In the genomic region with DNA sequence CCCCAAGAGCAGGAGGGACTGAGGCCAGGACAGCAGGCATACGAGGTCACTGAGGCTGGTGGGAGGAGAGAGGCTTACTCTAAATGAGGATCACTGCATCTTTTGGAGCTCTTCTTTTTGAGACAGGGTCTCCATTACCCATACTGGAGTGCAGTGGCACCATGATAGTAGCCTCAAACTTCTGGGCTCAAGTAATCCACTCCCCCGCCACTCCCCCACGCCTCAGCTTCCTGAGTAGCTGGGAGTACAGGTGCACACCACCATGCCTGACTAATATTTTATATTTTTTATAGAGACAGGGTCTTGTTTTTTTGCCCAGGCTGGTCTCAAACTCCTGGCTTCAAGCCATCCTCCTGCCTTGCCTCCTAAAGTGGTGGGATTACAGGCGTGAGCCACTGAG, we compare ENCODE assay signal across 15 cellular contexts. TPM values are rescaled to one million over a fixed set of nuclear protein-coding genes. Genes with fewer than 3 reads are reported as not detected.
DNase-seq lines count a peak whose midpoint lies in the region; ATAC-seq, FAIRE-seq and TF ChIP-seq lines count a peak whose summit lies in the region.
"Had no signal": no experiment of that assay in that cellular context is flagged by ENCODE, and none has a peak within 500 bp of the region (broad histone marks: within the 10 kb centered on the region; RNA-seq: fewer than 3 reads in every experiment).

No MANE protein-coding gene starts in this region.

- no peak for FAIRE-seq in GM12878 (lab: Jason Lieb, UNC)
- FAIRE-seq: astrocyte, D721Med had no signal

- H3K4me1 Mint-ChIP-seq in CD4-positive, CD25-positive, alpha-beta regulatory T cell: peaks cover 32 to 92% (median 63%) of the 10 kb centered on the region in 4 donors
- no peaks in the 10 kb centered on the region for H3K4me1 Mint-ChIP-seq in neural crest cell
- peaks cover 24% of the 10 kb centered on the region for H3K4me1 Mint-ChIP-seq in endothelial cell (ENCODE audit: unreplicated experiment)

- peaks cover 0 to 2% (median 0%) of the 10 kb centered on the region in 7 donors for H3K9me3 Mint-ChIP-seq in CD4-positive, CD25-positive, alpha-beta regulatory T cell
- H3K9me3 Mint-ChIP-seq in neural crest cell: no peaks in the 10 kb centered on the region
- H3K9me3 Mint-ChIP-seq in endothelial cell (ENCODE audit: unreplicated experiment): no peaks in the 10 kb centered on the region

- SMC1A ChIA-PET in GM12878 (lab: Charles Lee; ENCODE audit: uncharacterized antibody, unreplicated experiment): interaction anchor here (0.8 to 10.4 kb wide), 6 partner anchors 7 to 214 kb away, joined by 3 to 103 read pairs (median 7); a partner anchor contains a TSS

- POLR2A ChIA-PET in GM12878 (lab: Charles Lee): interaction anchor here (0.8 to 9.3 kb wide), 4 partner anchors 11 to 117 kb away, joined by 3 to 95 read pairs (median 30); a partner anchor contains a TSS

- H3K27me3 Mint-ChIP-seq in CD4-positive, CD25-positive, alpha-beta regulatory T cell: no peaks in the 10 kb centered on the region
- H3K27me3 Mint-ChIP-seq in neural crest cell (ENCODE audit: low read depth) (no peaks in the 10 kb centered on the region), endothelial cell (ENCODE audit: unreplicated experiment) (peaks cover 2% of the 10 kb centered on the region)

- no peaks in the 10 kb centered on the region for H4K20me1 ChIP-seq in GM12878 (ENCODE audit: control insufficient read depth, insufficient read depth)

- H3K4me3 ChIP-seq in CD4-positive, CD25-positive, alpha-beta regulatory T cell (ENCODE audit: low read depth, low read length): peak overlapping the region; percentile 74
- H3K4me3 ChIP-seq in GM12878: 0 out of 2 replicates have a peak overlapping the region, but pooled peaks have one; percentile 41
- H3K4me3 ChIP-seq: SJSA1 had no signal

- H3K27me3 ChIP-seq in CD4-positive, CD25-positive, alpha-beta regulatory T cell (ENCODE audit: control insufficient read depth, insufficient read depth, low read length): no peaks in the 10 kb centered on the region
- no peaks in the 10 kb centered on the region for H3K27me3 ChIP-seq in GM12878 (replicated peaks in 1 of 2; ENCODE audit: control insufficient read depth in 2 of 2, insufficient read depth in 2 of 2, low read length in 1 of 2)
- H3K27me3 ChIP-seq: SJSA1 had no signal

- in situ Hi-C loops in GM12878 (cut with MboI): no loop called here

- BruUV-seq in GM12878 (replicated peaks; lab: Mats Ljungman, UMichigan): no TSS peak

- peaks cover 4% of the 10 kb centered on the region for H3K36me3 ChIP-seq in CD4-positive, CD25-positive, alpha-beta regulatory T cell (ENCODE audit: control insufficient read depth, insufficient read depth, low read length)
- peaks cover 29% of the 10 kb centered on the region for H3K36me3 ChIP-seq in KOPT-K1 (ENCODE audit: insufficient read depth, low read length)
- H3K36me3 ChIP-seq in GM12878 (ENCODE audit: control insufficient read depth in 2 of 2, insufficient read depth in 2 of 2, low read length in 1 of 2): peaks cover 0 to 2% of the 10 kb centered on the region in 2 experiments; a peak in 3 of 4 replicates

- H3K4me2 ChIP-seq in GM12878 (ENCODE audit: control insufficient read depth, insufficient read depth): no peak overlapping the region; the same call in 1 of the 2 replicates

- no peaks in the 10 kb centered on the region for H3K9me3 ChIP-seq in CD4-positive, CD25-positive, alpha-beta regulatory T cell (ENCODE audit: control insufficient read depth in 2 of 2, low read length in 2 of 2)
- H3K9me3 ChIP-seq in KOPT-K1 (ENCODE audit: insufficient read depth, low read length, poor library complexity, severe bottlenecking) (no peaks in the 10 kb centered on the region), GM12878 (replicated peaks; ENCODE audit: control insufficient read depth, insufficient read depth, low read length) (no peaks in the 10 kb centered on the region)
- H3K9me3 ChIP-seq: SJSA1 had no signal

- ATAC-seq in CD4-positive, CD25-positive, alpha-beta regulatory T cell (ENCODE audit: low read depth in 2 of 2): no peak
- ATAC-seq in GM12878 (no peak), HG03095 (IDR thresholded peaks at IDR 0.05; ENCODE audit: unreplicated experiment) (no peak)
- ATAC-seq: HCT116 had no signal

- TF ChIP-seq POLR2A in GM12878 (IDR thresholded peaks at IDR 0.05; ENCODE audit: low read depth, low read length): no peak

- H3K79me2 ChIP-seq in GM12878 (ENCODE audit: control insufficient read depth, insufficient read depth, low read length): peaks cover 16% of the 10 kb centered on the region

- no peak for TF ChIP-seq RAD21 in GM12878 (IDR thresholded peaks at IDR 0.05; ENCODE audit: insufficient read depth, low read depth, low read length)

- CTCF ChIA-PET in GM12878 (lab: Yijun Ruan, JAX): interaction anchor here (0.7 to 1.6 kb wide), 3 partner anchors 10 to 307 kb away, joined by 3 to 8 read pairs (median 4); a partner anchor contains a TSS

- H3K27ac ChIP-seq in CD4-positive, CD25-positive, alpha-beta regulatory T cell (ENCODE audit: insufficient read depth, low read length, poor library complexity, severe bottlenecking): peak overlapping the region; percentile 98
- peak overlapping the region; percentile 29 for H3K27ac ChIP-seq in KOPT-K1 (ENCODE audit: low read depth, low read length, poor library complexity, severe bottlenecking)
- H3K27ac ChIP-seq in GM12878 (ENCODE audit: control insufficient read depth, insufficient read depth): peak overlapping the region; percentile 68

- H3K9ac ChIP-seq in GM12878 (ENCODE audit: control insufficient read depth, insufficient read depth, low read length): no peak overlapping the region

- no peak overlapping the region for H2AFZ ChIP-seq in GM12878 (ENCODE audit: control insufficient read depth, low read depth, low read length)

- peaks cover 15% of the 10 kb centered on the region for H3K36me3 Mint-ChIP-seq in CD4-positive, CD25-positive, alpha-beta regulatory T cell
- peaks cover 2% of the 10 kb centered on the region for H3K36me3 Mint-ChIP-seq in neural crest cell (ENCODE audit: low read depth)
- no peaks in the 10 kb centered on the region for H3K36me3 Mint-ChIP-seq in endothelial cell (ENCODE audit: low read depth, unreplicated experiment)

- H3K27ac Mint-ChIP-seq in CD4-positive, CD25-positive, alpha-beta regulatory T cell: peak overlapping the region; percentile 97 to 99 (median 98)
- H3K27ac Mint-ChIP-seq in neural crest cell (ENCODE audit: unreplicated experiment) (peak overlapping the region; percentile 63), endothelial cell (ENCODE audit: unreplicated experiment) (no peak overlapping the region)

- H3K4me3 Mint-ChIP-seq in CD4-positive, CD25-positive, alpha-beta regulatory T cell: peak overlapping the region; percentile 80 to 93 (median 82)
- H3K4me3 Mint-ChIP-seq in neural crest cell: no peak overlapping the region
- H3K4me3 Mint-ChIP-seq in endothelial cell (ENCODE audit: unreplicated experiment): no peak overlapping the region

- DNase-seq in CD4-positive, CD25-positive, alpha-beta regulatory T cell: no peak
- DNase-seq in GM12878 (ENCODE audit: low read depth, low spot score) (no peak), neural crest cell (ENCODE audit: low read depth, low spot score) (no peak), endothelial cell (ENCODE audit: low spot score) (no peak), COLO668 (lab: John Stamatoyannopoulos, UW; ENCODE audit: unreplicated experiment) (no peak), activated gamma-delta T cell (lab: John Stamatoyannopoulos, UW) (no peak)
- DNase-seq: activated CD4-positive, alpha-beta T cell treated with anti-CD3 and anti-CD28 coated beads for 48 hours; erythroblast; NCI-H510A had no signal

- 100% methylated on average over 4 of the region's 4 CpGs for WGBS in GM12878 (ENCODE audit: insufficient coverage, insufficient replicate concordance, low lambda C conversion rate, missing lambda C conversion rate)

- peaks cover 99% of the 10 kb centered on the region for H3K4me1 ChIP-seq in CD4-positive, CD25-positive, alpha-beta regulatory T cell (ENCODE audit: control insufficient read depth, insufficient read depth, low read length, poor library complexity, severe bottlenecking)
- peaks cover 75% of the 10 kb centered on the region for H3K4me1 ChIP-seq in GM12878 (ENCODE audit: control insufficient read depth, insufficient read depth, low read length)

- intact Hi-C loops in GM12878 (cut with micrococcal nuclease; ENCODE audit: unreplicated experiment): loop anchor here (10.0 kb wide), 1 partner anchor 393 kb away; no protein-coding TSS in a partner anchor

- RAD21 ChIA-PET in GM12878 (lab: Charles Lee; ENCODE audit: unreplicated experiment): interaction anchor here (13.2 kb wide), 1 partner anchor 12 kb away, joined by 130 read pairs; no protein-coding TSS in a partner anchor

- TF ChIP-seq CTCF in GM12878 (IDR thresholded peaks at IDR 0.05 in 2 of 3, conservative IDR thresholded peaks at IDR 0.05 in 1 of 3; ENCODE audit: control insufficient read depth in 2 of 3, extremely low read depth in 1 of 3, insufficient read depth in 1 of 3, low read depth in 3 of 3, low read length in 3 of 3) (no peak), neural crest cell (conservative IDR thresholded peaks at IDR 0.05) (no peak), endothelial cell (IDR thresholded peaks at IDR 0.05; ENCODE audit: unreplicated experiment) (no peak)

- TF ChIP-seq EP300 in GM12878 (IDR thresholded peaks at IDR 0.05; ENCODE audit: borderline replicate concordance in 1 of 2, control insufficient read depth in 1 of 2, low read depth in 2 of 2, low read length in 2 of 2): no peak

RNA-seq across cellular contexts. Expression of a gene that starts 25.8 kb away (rescaled TPM):
- total RNA-seq in CD4-positive, CD25-positive, alpha-beta regulatory T cell: 157 TPM
- polyA plus RNA-seq in CD4-positive, CD25-positive, alpha-beta regulatory T cell: 100 to 1,000 TPM in 1 of 4 donors, 10 to 100 TPM in 3; 56.4 to 102 (median 72.8) TPM
- 59.5 and 66.5 TPM in 2 replicates for total RNA-seq in GM12878 (2013; cell fraction: nucleolus; rRNA removed)
- total RNA-seq in GM12878 (2014; rRNA removed) (60.6 and 63.5 TPM in 2 replicates), GM12878 (2014; rRNA removed; fragmentation: Illumina TruSeq; extraction: Trizol) (20.5 and 23.1 TPM in 2 replicates), GM12878 (2021) (103 and 104 TPM in 2 replicates), neural crest cell (102 and 116 TPM in 2 replicates), endothelial cell (ENCODE audit: unreplicated experiment) (67.1 TPM)
- 21.1 TPM for polyA plus RNA-seq in GM12878 (2011; ENCODE audit: low read depth)
- polyA plus RNA-seq in GM12878 (2011; rRNA removed) (16.7 and 33.8 TPM in 2 replicates), GM12878 (2014; fragmentation: Illumina TruSeq; extraction: Trizol) (39.9 and 56.7 TPM in 2 replicates), GM12878 (2014; fragmentation: Nextera tagmentation; extraction: Ambion mirVana) (1 to 10 TPM; 4.1 to 4.2 TPM), GM12878 (2014; rRNA removed) (44.7 and 49.1 TPM in 2 replicates), GM12878 (2016; fragmentation: Nextera tagmentation; extraction: Ambion mirVana) (10 to 100 TPM; 52.0 to 53.2 TPM)
- polyA plus RNA-seq in GM12878 (2011; cell fraction: cytosol; rRNA removed): 49.7 and 61.0 TPM in 2 replicates
- polyA plus RNA-seq in GM12878 (2011; cell fraction: nucleus; rRNA removed): 98.8 and 106 TPM in 2 replicates
- polyA plus RNA-seq in GM12878 (2012): 38.1 and 42.9 TPM in 2 replicates
- 87.7 and 88.6 TPM in 2 replicates for polyA minus RNA-seq in GM12878 (2011; rRNA and poly(A)+ RNA removed)
- polyA minus RNA-seq in GM12878 (2011; cell fraction: cytosol; rRNA and poly(A)+ RNA removed): 34.1 and 34.2 TPM in 2 replicates
- polyA minus RNA-seq in GM12878 (2011; cell fraction: nucleus; rRNA and poly(A)+ RNA removed): 25.9 and 35.4 TPM in 2 replicates

RNA-seq across cellular contexts. Expression of a gene that starts 50.2 kb away (rescaled TPM):
- total RNA-seq in CD4-positive, CD25-positive, alpha-beta regulatory T cell: 97.5 TPM
- polyA plus RNA-seq in CD4-positive, CD25-positive, alpha-beta regulatory T cell: 10 to 100 TPM; 67.6 to 85.4 (median 74.9) TPM
- 141 and 178 TPM in 2 replicates for total RNA-seq in GM12878 (2013; cell fraction: nucleolus; rRNA removed)
- total RNA-seq in GM12878 (2014; rRNA removed) (71.3 and 75.3 TPM in 2 replicates), GM12878 (2014; rRNA removed; fragmentation: Illumina TruSeq; extraction: Trizol) (39.1 and 41.4 TPM in 2 replicates), GM12878 (2021) (41.6 and 48.1 TPM in 2 replicates), neural crest cell (87.2 and 88.9 TPM in 2 replicates), endothelial cell (ENCODE audit: unreplicated experiment) (79.4 TPM)
- polyA plus RNA-seq in GM12878 (2011; ENCODE audit: low read depth): 49.3 TPM
- polyA plus RNA-seq in GM12878 (2011; rRNA removed) (67.1 and 69.8 TPM in 2 replicates), GM12878 (2014; fragmentation: Illumina TruSeq; extraction: Trizol) (37.3 and 38.9 TPM in 2 replicates), GM12878 (2014; fragmentation: Nextera tagmentation; extraction: Ambion mirVana) (10 to 100 TPM; 20.8 to 21.0 TPM), GM12878 (2014; rRNA removed) (48.1 and 53.9 TPM in 2 replicates), GM12878 (2016; fragmentation: Nextera tagmentation; extraction: Ambion mirVana) (10 to 100 TPM; 55.6 to 57.4 TPM)
- polyA plus RNA-seq in GM12878 (2011; cell fraction: cytosol; rRNA removed): 82.6 and 87.1 TPM in 2 replicates
- polyA plus RNA-seq in GM12878 (2011; cell fraction: nucleus; rRNA removed): 70.6 and 72.2 TPM in 2 replicates
- polyA plus RNA-seq in GM12878 (2012): 51.2 and 51.5 TPM in 2 replicates
- polyA minus RNA-seq in GM12878 (2011; rRNA and poly(A)+ RNA removed): 58.4 and 72.4 TPM in 2 replicates
- polyA minus RNA-seq in GM12878 (2011; cell fraction: cytosol; rRNA and poly(A)+ RNA removed): 28.4 and 31.1 TPM in 2 replicates
- polyA minus RNA-seq in GM12878 (2011; cell fraction: nucleus; rRNA and poly(A)+ RNA removed): 33.5 and 53.0 TPM in 2 replicates

RNA-seq across cellular contexts. Expression of a gene that starts 58.5 kb away (rescaled TPM):
- 108 TPM for total RNA-seq in CD4-positive, CD25-positive, alpha-beta regulatory T cell
- polyA plus RNA-seq in CD4-positive, CD25-positive, alpha-beta regulatory T cell: 10 to 100 TPM; 42.3 to 55.1 (median 46.4) TPM
- total RNA-seq in GM12878 (2013; cell fraction: nucleolus; rRNA removed): 56.8 and 76.3 TPM in 2 replicates
- total RNA-seq in GM12878 (2014; rRNA removed): 93.2 and 97.4 TPM in 2 replicates
- total RNA-seq in GM12878 (2014; rRNA removed; fragmentation: Illumina TruSeq; extraction: Trizol): 51.5 and 52.1 TPM in 2 replicates
- total RNA-seq in GM12878 (2021): 86.3 and 92.4 TPM in 2 replicates
- 40.2 TPM for polyA plus RNA-seq in GM12878 (2011; ENCODE audit: low read depth)
- 56.0 and 82.9 TPM in 2 replicates for polyA plus RNA-seq in GM12878 (2011; rRNA removed)
- 85.7 and 112 TPM in 2 replicates for polyA plus RNA-seq in GM12878 (2011; cell fraction: cytosol; rRNA removed)
- polyA plus RNA-seq in GM12878 (2011; cell fraction: nucleus; rRNA removed): 182 and 194 TPM in 2 replicates
- 57.3 and 65.1 TPM in 2 replicates for polyA plus RNA-seq in GM12878 (2012)
- 39.1 and 78.1 TPM in 2 replicates for polyA plus RNA-seq in GM12878 (2014; fragmentation: Illumina TruSeq; extraction: Trizol)
- 10 to 100 TPM; 19.8 to 48.3 TPM for polyA plus RNA-seq in GM12878 (2014; fragmentation: Nextera tagmentation; extraction: Ambion mirVana)
- polyA plus RNA-seq in GM12878 (2014; rRNA removed): 79.6 and 93.8 TPM in 2 replicates
- polyA plus RNA-seq in GM12878 (2016; fragmentation: Nextera tagmentation; extraction: Ambion mirVana): 100 to 1,000 TPM; 127 to 136 TPM
- 75.0 and 100 TPM in 2 replicates for polyA minus RNA-seq in GM12878 (2011; rRNA and poly(A)+ RNA removed)
- polyA minus RNA-seq in GM12878 (2011; cell fraction: cytosol; rRNA and poly(A)+ RNA removed): 26.6 and 29.3 TPM in 2 replicates
- polyA minus RNA-seq in GM12878 (2011; cell fraction: nucleus; rRNA and poly(A)+ RNA removed): 51.5 and 87.5 TPM in 2 replicates
- 104 and 111 TPM in 2 replicates for total RNA-seq in neural crest cell
- 71.6 TPM for total RNA-seq in endothelial cell (ENCODE audit: unreplicated experiment)

Comparison
In these comparisons a context has a peak if more than half of its experiments do, and no peak if none do; other contexts are left out.
1. H3K27ac ChIP-seq: peak in every context shown above with its lines; median percentile 98 in CD4-positive, CD25-positive, alpha-beta regulatory T cell; 68 in GM12878; 29 in KOPT-K1.
2. H3K4me3 Mint-ChIP-seq: peak in CD4-positive, CD25-positive, alpha-beta regulatory T cell (4 of 4); none in neural crest cell (single experiment) and endothelial cell (single experiment).